ENCODE assay signal across 30 cellular contexts in the genomic region with DNA sequence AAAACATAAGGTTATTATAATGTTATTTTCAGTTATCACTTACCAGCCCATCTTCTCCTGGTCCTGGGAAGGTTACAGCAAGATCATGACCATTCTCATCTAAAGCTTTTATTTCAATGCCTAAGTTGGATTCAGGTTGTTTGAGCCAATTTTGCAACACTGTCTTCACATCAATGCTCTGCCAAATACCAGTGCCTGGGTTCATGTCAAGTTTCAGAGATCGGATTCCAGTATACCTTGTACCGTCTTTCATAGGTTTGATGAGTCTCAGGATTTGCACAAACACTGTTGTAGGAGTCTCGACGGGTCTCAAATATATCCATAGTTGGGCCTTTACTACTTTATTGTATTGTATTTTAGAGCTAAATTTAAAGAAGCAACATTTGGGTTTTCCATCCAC. TPM values are rescaled to one million over a fixed set of nuclear protein-coding genes. Genes with fewer than 3 reads are reported as not detected.
"Had no signal": no experiment of that assay in that cellular context is flagged by ENCODE, and none has a peak within 500 bp of the region (broad histone marks: within the 10 kb centered on the region; RNA-seq: fewer than 3 reads in every experiment).

No MANE protein-coding gene starts in this region.

- H3K9me3 ChIP-seq: colonic mucosa, esophagus muscularis mucosa, heart right ventricle, sigmoid colon, testis, tibial artery, upper lobe of left lung had no signal

- H3K27me3 ChIP-seq: colonic mucosa, esophagus muscularis mucosa, foreskin keratinocyte, heart right ventricle, neural progenitor cell, sigmoid colon, testis, tibial artery, upper lobe of left lung had no signal

- ATAC-seq: foreskin keratinocyte; heart right ventricle; left cardiac atrium; left ventricle myocardium superior; natural killer cell treated with Interleukin-12 subunit alpha and Interleukin-12 subunit beta and Interleukin-15 and Interleukin-18, amount 100 ng/mL, for 72 hours; right cardiac atrium; stimulated activated effector memory CD8-positive, alpha-beta T cell treated with anti-CD3 and anti-CD28 coated beads, Interleukin-12 subunit alpha, Interleukin-12 subunit beta, amount 100 ng/mL, for 72 hours; stimulated activated naive CD8-positive, alpha-beta T cell treated with anti-CD3 and anti-CD28 coated beads, Interleukin-15, Interleukin-2, amounts not matched to agents 100 U/mL and 50 U/mL, for 24 hours had no signal

- DNase-seq: colonic mucosa; dermis blood vessel endothelial cell; effector memory CD4-positive, alpha-beta T cell; foreskin keratinocyte; glutamatergic neuron; heart right ventricle; hippocampal formation; left cardiac atrium; left ventricle myocardium superior; naive B cell; right cardiac atrium; sigmoid colon; stimulated activated CD4-positive, alpha-beta T cell treated with anti-CD3 and anti-CD28 coated beads, Interleukin-2, amount 100 ng/mL, for 24 hours; stimulated activated CD4-positive, alpha-beta T cell treated with anti-CD3 and anti-CD28 coated beads, Interleukin-4, amount 100 ng/mL, for 24 hours; stimulated activated naive CD8-positive, alpha-beta T cell treated with anti-CD3 and anti-CD28 coated beads, Interleukin-15, Interleukin-2, amounts not matched to agents 100 U/mL and 50 U/mL, for 24 hours; substantia nigra; testis; tibial artery; upper lobe of left lung had no signal

- H3K4me1 ChIP-seq: colonic mucosa, esophagus muscularis mucosa, foreskin keratinocyte, neural progenitor cell, parathyroid adenoma, testis, tibial artery, upper lobe of left lung had no signal

- H3K27ac ChIP-seq: colonic mucosa, esophagus muscularis mucosa, foreskin keratinocyte, heart right ventricle, neural progenitor cell, parathyroid adenoma, sigmoid colon, testis, tibial artery, upper lobe of left lung had no signal

- H3K36me3 ChIP-seq: colonic mucosa, esophagus muscularis mucosa, heart right ventricle, neural progenitor cell, sigmoid colon, tibial artery, upper lobe of left lung had no signal

- H3K9ac ChIP-seq: neural progenitor cell, parathyroid adenoma had no signal

- H3K4me2 ChIP-seq: neural progenitor cell had no signal

- H3K4me3 ChIP-seq: colonic mucosa, esophagus muscularis mucosa, heart right ventricle, lung, neural progenitor cell, sigmoid colon, testis, tibial artery, upper lobe of left lung had no signal

RNA-seq across cellular contexts. Expression of a gene that starts 2.5 kb away (rescaled TPM):
- total RNA-seq: dermis blood vessel endothelial cell; endothelial cell of umbilical vein; epithelial cell of proximal tubule; foreskin keratinocyte; kidney epithelial cell; left ventricle myocardium superior; mononuclear cell; natural killer cell treated with Interleukin-12 subunit alpha and Interleukin-12 subunit beta and Interleukin-15 and Interleukin-18, amount 100 ng/mL, for 72 hours; osteoblast had no signal
- polyA plus RNA-seq: foreskin keratinocyte had no signal
